ENCODE assay signal across 1 cellular context in the genomic region with DNA sequence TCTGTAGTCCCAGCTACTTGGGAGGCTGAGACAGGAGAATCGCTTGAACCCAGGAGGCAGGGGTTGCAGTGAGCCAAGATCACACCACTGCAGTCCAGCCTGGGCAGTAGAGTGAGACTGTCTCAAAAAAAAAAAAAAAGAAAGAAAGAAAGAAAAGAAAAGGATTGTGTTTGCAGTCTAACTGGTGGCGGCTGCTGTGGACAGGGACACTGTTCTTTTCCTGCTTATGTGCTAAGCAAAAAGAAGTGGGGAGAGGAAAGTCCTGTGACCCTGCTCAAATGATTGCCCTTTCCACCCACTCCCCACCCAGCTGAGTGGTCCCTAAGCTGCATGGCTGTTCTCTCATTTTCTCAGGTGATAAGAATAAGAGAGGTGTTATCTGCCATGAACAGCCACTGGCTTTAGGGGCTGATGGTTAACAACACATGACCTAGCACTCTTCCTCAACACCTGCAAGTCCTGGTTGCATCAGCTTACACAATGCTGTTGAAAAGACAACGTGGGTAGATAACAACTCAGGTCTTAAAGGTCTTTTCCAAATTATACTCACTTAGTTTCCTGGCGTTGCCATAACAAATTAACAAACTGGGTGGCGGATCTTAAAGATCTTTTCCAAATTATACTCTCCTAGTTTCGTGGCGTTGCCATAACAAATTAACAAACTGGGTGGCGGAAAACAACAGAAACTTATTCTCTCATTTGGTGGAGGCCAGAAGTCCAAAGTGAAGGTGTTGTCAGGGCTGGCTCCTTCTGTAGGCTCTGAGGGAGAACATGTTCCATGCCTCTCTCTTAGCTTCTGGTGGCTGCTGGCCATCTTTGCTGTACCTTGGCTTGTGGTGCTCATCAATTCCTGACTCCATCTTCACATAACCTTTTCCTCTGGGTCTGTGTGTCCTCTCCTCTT.
TF ChIP-seq lines count a peak whose summit lies in the region.

No MANE protein-coding gene starts in this region.

TF ChIP-seq in K562, 482 proteins besides CTCF, POLR2A, EP300 and RAD21 (continued from another document and continues in another):
- TF ChIP-seq, protein P1, sequence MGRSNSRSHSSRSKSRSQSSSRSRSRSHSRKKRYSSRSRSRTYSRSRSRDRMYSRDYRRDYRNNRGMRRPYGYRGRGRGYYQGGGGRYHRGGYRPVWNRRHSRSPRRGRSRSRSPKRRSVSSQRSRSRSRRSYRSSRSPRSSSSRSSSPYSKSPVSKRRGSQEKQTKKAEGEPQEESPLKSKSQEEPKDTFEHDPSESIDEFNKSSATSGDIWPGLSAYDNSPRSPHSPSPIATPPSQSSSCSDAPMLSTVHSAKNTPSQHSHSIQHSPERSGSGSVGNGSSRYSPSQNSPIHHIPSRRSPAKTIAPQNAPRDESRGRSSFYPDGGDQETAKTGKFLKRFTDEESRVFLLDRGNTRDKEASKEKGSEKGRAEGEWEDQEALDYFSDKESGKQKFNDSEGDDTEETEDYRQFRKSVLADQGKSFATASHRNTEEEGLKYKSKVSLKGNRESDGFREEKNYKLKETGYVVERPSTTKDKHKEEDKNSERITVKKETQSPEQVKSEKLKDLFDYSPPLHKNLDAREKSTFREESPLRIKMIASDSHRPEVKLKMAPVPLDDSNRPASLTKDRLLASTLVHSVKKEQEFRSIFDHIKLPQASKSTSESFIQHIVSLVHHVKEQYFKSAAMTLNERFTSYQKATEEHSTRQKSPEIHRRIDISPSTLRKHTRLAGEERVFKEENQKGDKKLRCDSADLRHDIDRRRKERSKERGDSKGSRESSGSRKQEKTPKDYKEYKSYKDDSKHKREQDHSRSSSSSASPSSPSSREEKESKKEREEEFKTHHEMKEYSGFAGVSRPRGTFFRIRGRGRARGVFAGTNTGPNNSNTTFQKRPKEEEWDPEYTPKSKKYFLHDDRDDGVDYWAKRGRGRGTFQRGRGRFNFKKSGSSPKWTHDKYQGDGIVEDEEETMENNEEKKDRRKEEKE (IDR thresholded peaks at IDR 0.05; ENCODE audit: borderline replicate concordance in 1 of 2, control insufficient read depth in 1 of 2, low read depth in 2 of 2, low read length in 1 of 2) = peak in 1 of 2 experiments; percentile 72; a peak in 1 of 4 replicates
- TF ChIP-seq KLF16 (IDR thresholded peaks at IDR 0.05) = peak; percentile 100
- peak; percentile 97 for TF ChIP-seq ZNF766 (CRISPR knock-in tag; conservative IDR thresholded peaks at IDR 0.05)
- TF ChIP-seq PHF8 (IDR thresholded peaks at IDR 0.05; ENCODE audit: borderline replicate concordance, low read length) = no peak
- no peak for TF ChIP-seq HSF4 (CRISPR knock-in tag; IDR thresholded peaks at IDR 0.05; ENCODE audit: borderline replicate concordance)
- peak; percentile 81; the same call in 1 of the 2 replicates for TF ChIP-seq KAT7 (CRISPR knock-in tag; IDR thresholded peaks at IDR 0.05; ENCODE audit: borderline replicate concordance)
- TF ChIP-seq ZNF77 (CRISPR knock-in tag; IDR thresholded peaks at IDR 0.05) = no peak
- peak; percentile 97 for TF ChIP-seq EGR1 (conservative IDR thresholded peaks at IDR 0.05)
- TF ChIP-seq KAT2B (IDR thresholded peaks at IDR 0.05; ENCODE audit: low read depth, low read length) = no peak
- peak; percentile 84 to 99; a peak in 3 of 4 replicates for TF ChIP-seq TBL1XR1 (IDR thresholded peaks at IDR 0.05; ENCODE audit: low read length in 2 of 2)
- TF ChIP-seq, protein P2, sequence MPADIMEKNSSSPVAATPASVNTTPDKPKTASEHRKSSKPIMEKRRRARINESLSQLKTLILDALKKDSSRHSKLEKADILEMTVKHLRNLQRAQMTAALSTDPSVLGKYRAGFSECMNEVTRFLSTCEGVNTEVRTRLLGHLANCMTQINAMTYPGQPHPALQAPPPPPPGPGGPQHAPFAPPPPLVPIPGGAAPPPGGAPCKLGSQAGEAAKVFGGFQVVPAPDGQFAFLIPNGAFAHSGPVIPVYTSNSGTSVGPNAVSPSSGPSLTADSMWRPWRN (IDR thresholded peaks at IDR 0.05; ENCODE audit: low read depth) = peak; percentile 92
- TF ChIP-seq ETV1 (tag; conservative IDR thresholded peaks at IDR 0.05; ENCODE audit: low read depth) = peak; percentile 75
- TF ChIP-seq, protein P3, sequence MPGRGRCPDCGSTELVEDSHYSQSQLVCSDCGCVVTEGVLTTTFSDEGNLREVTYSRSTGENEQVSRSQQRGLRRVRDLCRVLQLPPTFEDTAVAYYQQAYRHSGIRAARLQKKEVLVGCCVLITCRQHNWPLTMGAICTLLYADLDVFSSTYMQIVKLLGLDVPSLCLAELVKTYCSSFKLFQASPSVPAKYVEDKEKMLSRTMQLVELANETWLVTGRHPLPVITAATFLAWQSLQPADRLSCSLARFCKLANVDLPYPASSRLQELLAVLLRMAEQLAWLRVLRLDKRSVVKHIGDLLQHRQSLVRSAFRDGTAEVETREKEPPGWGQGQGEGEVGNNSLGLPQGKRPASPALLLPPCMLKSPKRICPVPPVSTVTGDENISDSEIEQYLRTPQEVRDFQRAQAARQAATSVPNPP (IDR thresholded peaks at IDR 0.05; ENCODE audit: borderline replicate concordance, insufficient read depth, insufficient read length) = no peak
- TF ChIP-seq, protein P4, sequence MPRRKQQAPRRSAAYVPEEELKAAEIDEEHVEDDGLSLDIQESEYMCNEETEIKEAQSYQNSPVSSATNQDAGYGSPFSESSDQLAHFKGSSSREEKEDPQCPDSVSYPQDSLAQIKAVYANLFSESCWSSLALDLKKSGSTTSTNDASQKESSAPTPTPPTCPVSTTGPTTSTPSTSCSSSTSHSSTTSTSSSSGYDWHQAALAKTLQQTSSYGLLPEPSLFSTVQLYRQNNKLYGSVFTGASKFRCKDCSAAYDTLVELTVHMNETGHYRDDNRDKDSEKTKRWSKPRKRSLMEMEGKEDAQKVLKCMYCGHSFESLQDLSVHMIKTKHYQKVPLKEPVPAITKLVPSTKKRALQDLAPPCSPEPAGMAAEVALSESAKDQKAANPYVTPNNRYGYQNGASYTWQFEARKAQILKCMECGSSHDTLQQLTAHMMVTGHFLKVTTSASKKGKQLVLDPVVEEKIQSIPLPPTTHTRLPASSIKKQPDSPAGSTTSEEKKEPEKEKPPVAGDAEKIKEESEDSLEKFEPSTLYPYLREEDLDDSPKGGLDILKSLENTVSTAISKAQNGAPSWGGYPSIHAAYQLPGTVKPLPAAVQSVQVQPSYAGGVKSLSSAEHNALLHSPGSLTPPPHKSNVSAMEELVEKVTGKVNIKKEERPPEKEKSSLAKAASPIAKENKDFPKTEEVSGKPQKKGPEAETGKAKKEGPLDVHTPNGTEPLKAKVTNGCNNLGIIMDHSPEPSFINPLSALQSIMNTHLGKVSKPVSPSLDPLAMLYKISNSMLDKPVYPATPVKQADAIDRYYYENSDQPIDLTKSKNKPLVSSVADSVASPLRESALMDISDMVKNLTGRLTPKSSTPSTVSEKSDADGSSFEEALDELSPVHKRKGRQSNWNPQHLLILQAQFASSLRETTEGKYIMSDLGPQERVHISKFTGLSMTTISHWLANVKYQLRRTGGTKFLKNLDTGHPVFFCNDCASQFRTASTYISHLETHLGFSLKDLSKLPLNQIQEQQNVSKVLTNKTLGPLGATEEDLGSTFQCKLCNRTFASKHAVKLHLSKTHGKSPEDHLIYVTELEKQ (CRISPR knock-in tag; IDR thresholded peaks at IDR 0.05) = 0 out of 2 replicates have a peak, but pooled peaks have one; percentile 3
- peak; percentile 95; the same call in 1 of the 2 replicates for TF ChIP-seq DMBX1 (CRISPR knock-in tag; IDR thresholded peaks at IDR 0.05; ENCODE audit: borderline replicate concordance)
- TF ChIP-seq RBM14 (IDR thresholded peaks at IDR 0.05; ENCODE audit: borderline replicate concordance, insufficient read depth, low read depth, low read length) = no peak
- no peak for TF ChIP-seq RBM17 (IDR thresholded peaks at IDR 0.05; ENCODE audit: borderline replicate concordance, low read depth, low read length)
- TF ChIP-seq HDAC2 (IDR thresholded peaks at IDR 0.05) = peak; percentile 98
- TF ChIP-seq PRMT5 (CRISPR knock-in tag; IDR thresholded peaks at IDR 0.05) = no peak
- peak; percentile 88 for TF ChIP-seq RFX1 (IDR thresholded peaks at IDR 0.05)
- TF ChIP-seq ESRRA (IDR thresholded peaks at IDR 0.05; ENCODE audit: borderline replicate concordance, low read depth) = peak; percentile 89
- peak; percentile 79; the same call in 1 of the 2 replicates for TF ChIP-seq ELF4 (CRISPR knock-in tag; IDR thresholded peaks at IDR 0.05)
- TF ChIP-seq, protein P5, sequence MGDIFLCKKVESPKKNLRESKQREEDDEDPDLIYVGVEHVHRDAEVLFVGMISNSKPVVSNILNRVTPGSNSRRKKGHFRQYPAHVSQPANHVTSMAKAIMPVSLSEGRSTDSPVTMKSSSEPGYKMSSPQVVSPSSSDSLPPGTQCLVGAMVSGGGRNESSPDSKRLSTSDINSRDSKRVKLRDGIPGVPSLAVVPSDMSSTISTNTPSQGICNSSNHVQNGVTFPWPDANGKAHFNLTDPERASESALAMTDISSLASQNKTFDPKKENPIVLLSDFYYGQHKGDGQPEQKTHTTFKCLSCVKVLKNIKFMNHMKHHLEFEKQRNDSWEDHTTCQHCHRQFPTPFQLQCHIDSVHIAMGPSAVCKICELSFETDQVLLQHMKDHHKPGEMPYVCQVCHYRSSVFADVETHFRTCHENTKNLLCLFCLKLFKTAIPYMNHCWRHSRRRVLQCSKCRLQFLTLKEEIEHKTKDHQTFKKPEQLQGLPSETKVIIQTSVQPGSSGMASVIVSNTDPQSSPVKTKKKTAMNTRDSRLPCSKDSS (IDR thresholded peaks at IDR 0.05; ENCODE audit: low read depth, partially characterized antibody) = no peak
- peak; percentile 66; the same call in 1 of the 2 replicates for TF ChIP-seq KLF6 (CRISPR knock-in tag; IDR thresholded peaks at IDR 0.05; ENCODE audit: borderline replicate concordance)
- TF ChIP-seq, protein P6, sequence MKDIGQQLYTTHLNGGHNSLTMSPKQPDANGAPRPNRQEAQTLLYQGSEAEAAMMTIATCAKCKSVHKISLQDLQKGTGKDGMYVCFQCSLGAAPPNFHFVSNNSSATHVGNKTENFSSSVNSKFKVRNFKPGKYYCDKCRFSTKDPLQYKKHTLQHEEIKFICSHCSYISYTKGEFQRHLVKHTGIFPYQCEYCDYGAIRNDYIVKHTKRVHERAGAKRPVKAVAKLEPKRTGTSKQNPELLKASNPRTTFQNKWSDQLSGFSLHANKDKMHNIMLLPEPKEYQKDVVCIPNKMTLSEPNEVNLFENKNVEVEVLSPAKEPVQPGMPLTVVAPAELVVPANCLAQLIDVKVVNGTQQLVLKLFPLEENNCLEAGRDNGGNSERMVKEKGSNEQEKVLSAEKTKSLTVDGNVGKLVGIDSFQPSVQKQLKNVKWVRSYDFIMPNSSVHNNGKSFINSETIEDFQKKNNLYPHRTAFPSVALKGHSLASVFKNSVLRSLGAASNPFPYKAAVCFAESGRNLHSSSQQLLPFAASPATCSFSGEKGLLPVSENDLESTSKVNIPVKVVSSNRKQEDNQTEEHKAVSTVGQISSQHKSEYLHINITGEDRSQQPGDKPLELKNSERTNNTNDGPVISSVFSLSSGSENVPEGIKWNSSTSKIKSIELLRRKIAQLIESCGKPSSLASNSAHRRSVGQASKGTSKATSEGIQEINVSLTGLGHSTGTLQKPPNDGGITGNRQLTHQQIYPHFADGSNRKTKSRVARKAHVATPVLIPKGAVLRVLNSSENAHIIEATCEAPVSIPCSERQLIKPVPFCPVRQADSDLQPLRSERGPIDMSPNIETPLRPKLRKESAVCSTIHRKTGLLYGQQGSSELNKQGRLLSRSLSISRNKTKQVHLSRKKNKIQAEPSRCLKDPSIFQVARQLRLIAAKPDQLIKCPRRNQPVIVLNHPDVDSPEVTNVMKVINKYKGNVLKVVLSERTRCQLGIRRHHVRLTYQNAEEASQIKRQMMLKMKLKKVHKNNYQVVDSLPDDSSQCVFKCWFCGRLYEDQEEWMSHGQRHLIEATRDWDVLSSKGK (CRISPR knock-in tag; IDR thresholded peaks at IDR 0.05) = no peak
- TF ChIP-seq ZEB2 (IDR thresholded peaks at IDR 0.05) = peak; percentile 100
- TF ChIP-seq STAT5B (CRISPR knock-in tag; IDR thresholded peaks at IDR 0.05) = no peak
- no peak; the same call in 1 of the 2 replicates for TF ChIP-seq ZFX (CRISPR knock-in tag; IDR thresholded peaks at IDR 0.05)
- TF ChIP-seq EZH2 (IDR thresholded peaks at IDR 0.05; ENCODE audit: borderline replicate concordance, low read depth, low read length) = peak; percentile 77; the same call in 1 of the 2 replicates
- TF ChIP-seq XRCC3 (IDR thresholded peaks at IDR 0.05) = no peak
- TF ChIP-seq, protein P7, sequence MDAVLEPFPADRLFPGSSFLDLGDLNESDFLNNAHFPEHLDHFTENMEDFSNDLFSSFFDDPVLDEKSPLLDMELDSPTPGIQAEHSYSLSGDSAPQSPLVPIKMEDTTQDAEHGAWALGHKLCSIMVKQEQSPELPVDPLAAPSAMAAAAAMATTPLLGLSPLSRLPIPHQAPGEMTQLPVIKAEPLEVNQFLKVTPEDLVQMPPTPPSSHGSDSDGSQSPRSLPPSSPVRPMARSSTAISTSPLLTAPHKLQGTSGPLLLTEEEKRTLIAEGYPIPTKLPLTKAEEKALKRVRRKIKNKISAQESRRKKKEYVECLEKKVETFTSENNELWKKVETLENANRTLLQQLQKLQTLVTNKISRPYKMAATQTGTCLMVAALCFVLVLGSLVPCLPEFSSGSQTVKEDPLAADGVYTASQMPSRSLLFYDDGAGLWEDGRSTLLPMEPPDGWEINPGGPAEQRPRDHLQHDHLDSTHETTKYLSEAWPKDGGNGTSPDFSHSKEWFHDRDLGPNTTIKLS (IDR thresholded peaks at IDR 0.05; ENCODE audit: borderline replicate concordance, low read depth) = peak; percentile 69; the same call in 1 of the 2 replicates
- TF ChIP-seq ZNF175 (CRISPR knock-in tag; IDR thresholded peaks at IDR 0.05; ENCODE audit: low read depth) = peak; percentile 96
- peak; percentile 97 for TF ChIP-seq FOXM1 (IDR thresholded peaks at IDR 0.05; ENCODE audit: low read depth)
- TF ChIP-seq FOXM1 (CRISPR knock-in tag; IDR thresholded peaks at IDR 0.05; ENCODE audit: low read depth) = no peak
- TF ChIP-seq, protein P8, sequence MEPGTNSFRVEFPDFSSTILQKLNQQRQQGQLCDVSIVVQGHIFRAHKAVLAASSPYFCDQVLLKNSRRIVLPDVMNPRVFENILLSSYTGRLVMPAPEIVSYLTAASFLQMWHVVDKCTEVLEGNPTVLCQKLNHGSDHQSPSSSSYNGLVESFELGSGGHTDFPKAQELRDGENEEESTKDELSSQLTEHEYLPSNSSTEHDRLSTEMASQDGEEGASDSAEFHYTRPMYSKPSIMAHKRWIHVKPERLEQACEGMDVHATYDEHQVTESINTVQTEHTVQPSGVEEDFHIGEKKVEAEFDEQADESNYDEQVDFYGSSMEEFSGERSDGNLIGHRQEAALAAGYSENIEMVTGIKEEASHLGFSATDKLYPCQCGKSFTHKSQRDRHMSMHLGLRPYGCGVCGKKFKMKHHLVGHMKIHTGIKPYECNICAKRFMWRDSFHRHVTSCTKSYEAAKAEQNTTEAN (CRISPR knock-in tag; IDR thresholded peaks at IDR 0.05) = peak; percentile 77; the same call in 1 of the 2 replicates
- TF ChIP-seq NR2C1 (IDR thresholded peaks at IDR 0.05) = peak; percentile 83
- peak; percentile 91 for TF ChIP-seq NR2C1 (tag; IDR thresholded peaks at IDR 0.05)
- TF ChIP-seq MXI1 (IDR thresholded peaks at IDR 0.05; ENCODE audit: low read depth, low read length) = peak; percentile 92
- TF ChIP-seq, protein P9, sequence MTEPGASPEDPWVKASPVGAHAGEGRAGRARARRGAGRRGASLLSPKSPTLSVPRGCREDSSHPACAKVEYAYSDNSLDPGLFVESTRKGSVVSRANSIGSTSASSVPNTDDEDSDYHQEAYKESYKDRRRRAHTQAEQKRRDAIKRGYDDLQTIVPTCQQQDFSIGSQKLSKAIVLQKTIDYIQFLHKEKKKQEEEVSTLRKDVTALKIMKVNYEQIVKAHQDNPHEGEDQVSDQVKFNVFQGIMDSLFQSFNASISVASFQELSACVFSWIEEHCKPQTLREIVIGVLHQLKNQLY (CRISPR knock-in tag; conservative IDR thresholded peaks at IDR 0.05) = no peak
- TF ChIP-seq ZBTB1 (CRISPR knock-in tag; IDR thresholded peaks at IDR 0.05; ENCODE audit: borderline replicate concordance, low read depth) = no peak
- TF ChIP-seq ZNF57 (CRISPR knock-in tag; IDR thresholded peaks at IDR 0.05) = no peak
